ENCODE assay signal across 11 cellular contexts in the genomic region with DNA sequence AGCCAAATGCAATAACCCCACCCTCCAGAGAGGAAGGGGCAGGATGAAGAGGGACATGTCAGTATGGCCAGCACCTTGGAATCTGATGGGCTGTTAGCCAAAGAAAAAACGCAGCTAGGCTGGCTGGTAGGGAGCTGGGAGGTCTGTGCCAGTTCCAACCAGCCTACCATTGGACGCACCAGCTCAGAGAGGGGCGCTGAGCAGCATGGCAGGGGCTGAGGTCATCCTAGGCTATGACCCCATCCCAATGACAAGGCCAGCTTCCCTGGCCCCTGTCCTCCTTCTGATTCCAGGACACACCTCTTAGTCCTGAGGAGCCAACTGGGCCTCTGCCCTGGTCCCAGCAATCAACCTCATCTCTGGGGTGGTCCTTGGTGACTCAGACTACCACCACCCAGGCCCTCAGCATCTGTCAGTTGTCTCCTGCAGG. TPM values are rescaled to one million over a fixed set of nuclear protein-coding genes. Genes with fewer than 3 reads are reported as not detected.
DNase-seq lines count a peak whose midpoint lies in the region; ATAC-seq, FAIRE-seq and TF ChIP-seq lines count a peak whose summit lies in the region.
"Had no signal": no experiment of that assay in that cellular context is flagged by ENCODE, and none has a peak within 500 bp of the region (broad histone marks: within the 10 kb centered on the region; RNA-seq: fewer than 3 reads in every experiment).

No MANE protein-coding gene starts in this region.

- WGBS in body of pancreas, 2 donors, result 38% methylated on average over 3 of the region's 3 CpGs; no CpG with 5 or more reads in 1 of the 2 donors
- WGBS in HepG2 (ENCODE audit: low lambda C conversion rate), result 40% methylated on average over 1 of the region's 3 CpGs
- 20 to 45% methylated on average over 1 to 3 of the region's 3 CpGs for WGBS in transverse colon (ENCODE audit: low coverage in 1 of 2), 2 donors

- TF ChIP-seq EP300 in HepG2 (IDR thresholded peaks at IDR 0.05; ENCODE audit: low read depth in 2 of 2, low read length in 2 of 2) (no peak), HepG2 (CRISPR knock-in tag; IDR thresholded peaks at IDR 0.05; ENCODE audit: borderline replicate concordance) (no peak), transverse colon (IDR thresholded peaks at IDR 0.05; ENCODE audit: low read depth) (no peak)

- H3K4me1 ChIP-seq in body of pancreas (peaks cover 84% of the 10 kb centered on the region), HepG2 (ENCODE audit: insufficient read depth, low read length) (peaks cover 100% of the 10 kb centered on the region), transverse colon (peaks cover 70 to 100% (median 80%) of the 10 kb centered on the region in 4 donors), neural progenitor cell (peaks cover 31% of the 10 kb centered on the region)

- peaks cover 100% of the 10 kb centered on the region for H3K79me2 ChIP-seq in HepG2 (ENCODE audit: insufficient read depth, low read length)
- peaks cover 99% of the 10 kb centered on the region for H3K79me2 ChIP-seq in neural progenitor cell (ENCODE audit: low read depth)

- in situ Hi-C loops in HepG2 (cut with HindIII; ENCODE audit: extremely low pct_ligation_motif_present, low pct_unique_long_range_greater_than_20kb) (no loop called here), transverse colon (cut with MboI; ENCODE audit: low pct_ligation_motif_present in 1 of 4, low pct_unique_long_range_greater_than_20kb in 1 of 4, low sequenced_read_pairs in 3 of 4) (no loop called here)

- intact Hi-C loops in body of pancreas (cut with DNase I) (no loop called here), HepG2 (cut with micrococcal nuclease; ENCODE audit: unreplicated experiment) (no loop called here), transverse colon (cut with DNase I; ENCODE audit: low total_unique reads) (no loop called here)

- no peak overlapping the region for H3K27ac Mint-ChIP-seq in neural progenitor cell

- CTCF ChIA-PET in HepG2 (lab: Yijun Ruan, JAX; ENCODE audit: low intra/inter-chr PET ratio, low total read pairs), result no interaction called here

- POLR2A ChIA-PET in HepG2 (lab: Yijun Ruan, JAX), result interaction anchor here (0.7 to 0.9 kb wide), 3 partner anchors 9 to 13 kb away, joined by 3 read pairs; a partner anchor contains a TSS

- peaks cover 10% of the 10 kb centered on the region for H3K27me3 Mint-ChIP-seq in neural progenitor cell (ENCODE audit: insufficient read depth, low read depth)

- H3K4me3 ChIP-seq in body of pancreas (no peak overlapping the region), HepG2 (replicated peaks in 1 of 3; ENCODE audit: insufficient read depth in 1 of 3, low read depth in 2 of 3, low read length in 3 of 3) (no peak overlapping the region), transverse colon (no peak overlapping the region), neural progenitor cell (no peak overlapping the region)
- H3K4me3 ChIP-seq: SK-N-MC had no signal

- peak; percentile 45 for ATAC-seq in body of pancreas
- no peak for ATAC-seq in HepG2
- ATAC-seq: left colon had no signal

- peaks cover 85% of the 10 kb centered on the region for H4K20me1 ChIP-seq in HepG2 (ENCODE audit: insufficient read depth, low read length)
- peaks cover 100% of the 10 kb centered on the region for H4K20me1 ChIP-seq in neural progenitor cell (ENCODE audit: low read depth)

- H3F3A ChIP-seq in neural progenitor cell (ENCODE audit: low read depth), result peaks cover 16% of the 10 kb centered on the region

- no peak overlapping the region for H3K4me2 ChIP-seq in HepG2 (ENCODE audit: low read depth, low read length)
- H3K4me2 ChIP-seq in neural progenitor cell, result no peak overlapping the region
- H3K4me2 ChIP-seq: KMS-11 had no signal

- H3K4me1 Mint-ChIP-seq in neural progenitor cell, result peaks cover 63% of the 10 kb centered on the region

- FAIRE-seq in HTR-8/SVneo (lab: Jason Lieb, UNC) (peak; percentile 96), HepG2 (lab: Jason Lieb, UNC) (no peak)

- no peak overlapping the region for H3K4me3 Mint-ChIP-seq in neural progenitor cell

- H3K9me3 Mint-ChIP-seq in neural progenitor cell, result no peaks in the 10 kb centered on the region

- BruUV-seq in HepG2 (replicated peaks; lab: Mats Ljungman, UMichigan), result no TSS peak

- H3K9me3 ChIP-seq in body of pancreas, result no peaks in the 10 kb centered on the region
- no peaks in the 10 kb centered on the region for H3K9me3 ChIP-seq in HepG2 (ENCODE audit: low read length)
- H3K9me3 ChIP-seq in transverse colon, result no peaks in the 10 kb centered on the region
- no peaks in the 10 kb centered on the region for H3K9me3 ChIP-seq in neural progenitor cell (ENCODE audit: low read depth)

- no peak for TF ChIP-seq RAD21 in HepG2 (CRISPR knock-in tag; IDR thresholded peaks at IDR 0.05)

- H3K9ac ChIP-seq in HepG2 (ENCODE audit: insufficient read depth, low read depth, low read length), result no peak overlapping the region
- no peak overlapping the region for H3K9ac ChIP-seq in neural progenitor cell
- H3K9ac ChIP-seq: KMS-11 had no signal

- TF ChIP-seq CTCF in body of pancreas (IDR thresholded peaks at IDR 0.05) (no peak), HepG2 (CRISPR knock-in tag; IDR thresholded peaks at IDR 0.05) (no peak), transverse colon (IDR thresholded peaks at IDR 0.05) (no peak), neural progenitor cell (IDR thresholded peaks at IDR 0.05) (no peak)

- H3K27me3 ChIP-seq in body of pancreas (no peaks in the 10 kb centered on the region), HepG2 (ENCODE audit: control insufficient read depth in 1 of 2, insufficient read depth in 2 of 2, low read length in 2 of 2) (no peaks in the 10 kb centered on the region), transverse colon (no peaks in the 10 kb centered on the region), neural progenitor cell (no peaks in the 10 kb centered on the region)

- peak overlapping the region; percentile 18 to 63 (median 44) for H3K27ac ChIP-seq in body of pancreas
- peak overlapping the region; percentile 30 for H3K27ac ChIP-seq in HepG2 (ENCODE audit: extremely low read length, insufficient read depth, low read length)
- peak overlapping the region; percentile 93 to 99 (median 96) for H3K27ac ChIP-seq in transverse colon
- H3K27ac ChIP-seq in neural progenitor cell, result no peak overlapping the region
- H3K27ac ChIP-seq: KMS-11, SK-N-MC had no signal

- TF ChIP-seq POLR2A in body of pancreas (IDR thresholded peaks at IDR 0.05), result no peak
- no peak for TF ChIP-seq POLR2A in HepG2 (IDR thresholded peaks at IDR 0.05; ENCODE audit: insufficient read depth in 1 of 2, low read depth in 2 of 2, low read length in 2 of 2)
- no peak for TF ChIP-seq POLR2A in transverse colon (IDR thresholded peaks at IDR 0.05)

- DNase-seq in HTR-8/SVneo (ENCODE audit: insufficient read length, low spot score), result peak; percentile 61
- DNase-seq in body of pancreas, result peak in 2 of 4 donors; percentile 44 to 48
- no peak for DNase-seq in HepG2 (ENCODE audit: low spot score)
- DNase-seq in transverse colon, result no peak
- no peak for DNase-seq in SHP77 treated with DMSO at 0.1 percent for 48 hours (lab: John Stamatoyannopoulos, UW)
- DNase-seq in activated CD4-positive, alpha-beta T cell treated with anti-CD3 and anti-CD28 coated beads, Interleukin-2, amount 50 U/mL, for 4 hours, result no peak
- DNase-seq in neural progenitor cell (ENCODE audit: low spot score), result no peak
- DNase-seq: left colon, NCI-H345 had no signal

- H3K36me3 ChIP-seq in body of pancreas (replicated peaks in 1 of 2; ENCODE audit: insufficient read depth in 1 of 2, low read depth in 2 of 2), result no peaks in the 10 kb centered on the region
- H3K36me3 ChIP-seq in HepG2 (replicated peaks in 1 of 2; ENCODE audit: control insufficient read depth in 1 of 2, insufficient read depth in 2 of 2, low read length in 2 of 2), result peaks cover 15 to 24% of the 10 kb centered on the region in 2 experiments; a peak in 4 of 5 replicates
- H3K36me3 ChIP-seq in transverse colon, result no peaks in the 10 kb centered on the region
- no peaks in the 10 kb centered on the region for H3K36me3 ChIP-seq in neural progenitor cell

- H2AFZ ChIP-seq in HepG2 (ENCODE audit: low read length) (no peak overlapping the region), neural progenitor cell (replicated peaks) (no peak overlapping the region)

- peaks cover 5% of the 10 kb centered on the region for H3K36me3 Mint-ChIP-seq in neural progenitor cell

TF ChIP-seq in HepG2, 621 proteins besides CTCF, POLR2A, EP300 and RAD21 (continues in another document):
- no peak for TF ChIP-seq ZNF343 (CRISPR knock-in tag; IDR thresholded peaks at IDR 0.05)

RNA-seq across cellular contexts. Expression of a gene that starts 12.2 kb away (rescaled TPM):
- total RNA-seq in body of pancreas, result 10 to 100 TPM; 84.8 to 93.6 TPM
- 58.6 and 62.4 TPM in 2 replicates for total RNA-seq in HepG2 (2016; rRNA removed; fragmentation: Illumina TruSeq; extraction: Trizol)
- 9.6 and 10.7 TPM in 2 replicates for total RNA-seq in HepG2 (2016; cell fraction: cytosol; rRNA removed; fragmentation: Illumina TruSeq; extraction: Trizol; ENCODE audit: low read depth)
- 55.0 and 63.6 TPM in 2 replicates for total RNA-seq in HepG2 (2016; cell fraction: insoluble cytoplasmic fraction; rRNA removed; fragmentation: Illumina TruSeq; extraction: Trizol)
- 25.2 and 28.3 TPM in 2 replicates for total RNA-seq in HepG2 (2016; cell fraction: membrane; rRNA removed; fragmentation: Illumina TruSeq; extraction: Trizol)
- 62.9 and 75.6 TPM in 2 replicates for total RNA-seq in HepG2 (2016; cell fraction: nucleus; rRNA removed; fragmentation: Illumina TruSeq; extraction: Trizol)
- 152 and 162 TPM in 2 replicates for polyA plus RNA-seq in HepG2 (2011; rRNA removed)
- polyA plus RNA-seq in HepG2 (2011; cell fraction: cytosol; rRNA removed), result 97.7 and 136 TPM in 2 replicates
- 162 and 195 TPM in 2 replicates for polyA plus RNA-seq in HepG2 (2011; cell fraction: nucleus; rRNA removed)
- 109 and 118 TPM in 2 replicates for polyA plus RNA-seq in HepG2 (2012)
- 8.0 and 10.4 TPM in 2 replicates for polyA plus RNA-seq in HepG2 (2016; cell fraction: cytosol; fragmentation: Illumina TruSeq; extraction: Trizol; ENCODE audit: low read depth)
- polyA plus RNA-seq in HepG2 (2016; cell fraction: insoluble cytoplasmic fraction; fragmentation: Illumina TruSeq; extraction: Trizol; ENCODE audit: low read depth), result 67.9 and 88.1 TPM in 2 replicates
- polyA plus RNA-seq in HepG2 (2016; cell fraction: membrane; fragmentation: Illumina TruSeq; extraction: Trizol; ENCODE audit: low read depth), result 15.3 and 18.8 TPM in 2 replicates
- 91.6 and 93.8 TPM in 2 replicates for polyA plus RNA-seq in HepG2 (2016; cell fraction: nucleus; fragmentation: Illumina TruSeq; extraction: Trizol; ENCODE audit: insufficient read depth, low read depth)
- 144 and 214 TPM in 2 replicates for polyA minus RNA-seq in HepG2 (2011; rRNA and poly(A)+ RNA removed; ENCODE audit: low replicate concordance)
- 167 and 168 TPM in 2 replicates for polyA minus RNA-seq in HepG2 (2011; cell fraction: cytosol; rRNA and poly(A)+ RNA removed)
- 119 and 126 TPM in 2 replicates for polyA minus RNA-seq in HepG2 (2011; cell fraction: nucleus; rRNA and poly(A)+ RNA removed)
- total RNA-seq in transverse colon, result 100 to 1,000 TPM; 127 to 403 (median 197) TPM
- total RNA-seq in neural progenitor cell (ENCODE audit: low replicate concordance), result 70.7 and 97.7 TPM in 2 replicates
